1 cellular context compared by ENCODE assay signal in genomic region chr10:95650232-95650631, GRCh38.
TF ChIP-seq lines count a peak whose summit lies in the region.

No MANE protein-coding gene starts in this region.

TF ChIP-seq in HepG2, 621 proteins besides CTCF, POLR2A, EP300 and RAD21 (continued from another document):
- TF ChIP-seq, protein P1, sequence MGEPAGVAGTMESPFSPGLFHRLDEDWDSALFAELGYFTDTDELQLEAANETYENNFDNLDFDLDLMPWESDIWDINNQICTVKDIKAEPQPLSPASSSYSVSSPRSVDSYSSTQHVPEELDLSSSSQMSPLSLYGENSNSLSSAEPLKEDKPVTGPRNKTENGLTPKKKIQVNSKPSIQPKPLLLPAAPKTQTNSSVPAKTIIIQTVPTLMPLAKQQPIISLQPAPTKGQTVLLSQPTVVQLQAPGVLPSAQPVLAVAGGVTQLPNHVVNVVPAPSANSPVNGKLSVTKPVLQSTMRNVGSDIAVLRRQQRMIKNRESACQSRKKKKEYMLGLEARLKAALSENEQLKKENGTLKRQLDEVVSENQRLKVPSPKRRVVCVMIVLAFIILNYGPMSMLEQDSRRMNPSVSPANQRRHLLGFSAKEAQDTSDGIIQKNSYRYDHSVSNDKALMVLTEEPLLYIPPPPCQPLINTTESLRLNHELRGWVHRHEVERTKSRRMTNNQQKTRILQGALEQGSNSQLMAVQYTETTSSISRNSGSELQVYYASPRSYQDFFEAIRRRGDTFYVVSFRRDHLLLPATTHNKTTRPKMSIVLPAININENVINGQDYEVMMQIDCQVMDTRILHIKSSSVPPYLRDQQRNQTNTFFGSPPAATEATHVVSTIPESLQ (CRISPR knock-in tag; conservative IDR thresholded peaks at IDR 0.05): no peak
